11 cellular contexts compared by ENCODE assay signal in genomic region chr15:77538011-77538410, GRCh38.
DNase-seq lines count a peak whose midpoint lies in the region; ATAC-seq and TF ChIP-seq lines count a peak whose summit lies in the region.
"Had no signal": no experiment of that assay in that cellular context is flagged by ENCODE, and none has a peak within 500 bp of the region (broad histone marks: within the 10 kb centered on the region; RNA-seq: fewer than 3 reads in every experiment).

No MANE protein-coding gene starts in this region.

- CTCF ChIA-PET in GM10248 (lab: Yijun Ruan, JAX), result interaction anchor here (0.8 to 11.6 kb wide), 9 partner anchors 9 to 503 kb away, joined by 3 to 268 read pairs (median 5); no protein-coding TSS in a partner anchor

- ATAC-seq in GM19468 (IDR thresholded peaks at IDR 0.05; ENCODE audit: extremely low read depth, unreplicated experiment) (peak; percentile 56), HG03135 (IDR thresholded peaks at IDR 0.05; ENCODE audit: unreplicated experiment) (peak; percentile 79)

- no peak for TF ChIP-seq CTCF in GM10248 (IDR thresholded peaks at IDR 0.05; ENCODE audit: control extremely low read depth, extremely low read depth, low read depth, missing control alignments)

- intact Hi-C loops in head of caudate nucleus (cut with DNase I), result no loop called here

- peak; percentile 78 for DNase-seq in GM10248 (ENCODE audit: extremely low spot score)
- peak; percentile 45 to 85 (median 69) for DNase-seq in head of caudate nucleus
- no peak for DNase-seq in NCI-H82 treated with DMSO at 0.1 percent for 48 hours (lab: John Stamatoyannopoulos, UW; ENCODE audit: unreplicated experiment)
- no peak for DNase-seq in stimulated activated naive CD4-positive, alpha-beta T cell treated with Interleukin-2 at 50 U/mL for 16 hours (lab: John Stamatoyannopoulos, UW)
- no peak for DNase-seq in stimulated activated naive CD4-positive, alpha-beta T cell (lab: John Stamatoyannopoulos, UW)
- no peak for DNase-seq in activated naive CD4-positive, alpha-beta T cell (lab: John Stamatoyannopoulos, UW)
- DNase-seq: activated CD4-positive, alpha-beta memory T cell treated with anti-CD3 and anti-CD28 coated beads for 36 hours; cortex of kidney; HFFc6 had no signal

- POLR2A ChIA-PET in GM10248 (lab: Yijun Ruan, JAX), result no interaction called here

Comparison
In these comparisons a context has a peak if more than half of its experiments do, and no peak if none do; other contexts are left out.
1. DNase-seq: peak in GM10248 (single experiment) and head of caudate nucleus (42 of 42); none in NCI-H82 treated with DMSO at 0.1 percent for 48 hours (single experiment), stimulated activated naive CD4-positive, alpha-beta T cell treated with Interleukin-2 at 50 U/mL for 16 hours (single experiment), stimulated activated naive CD4-positive, alpha-beta T cell (0 of 6) and activated naive CD4-positive, alpha-beta T cell (0 of 4).